ENCODE assay signal across 7 cellular contexts in genomic region chr5:94793113-94793815, GRCh38.
DNase-seq lines count a peak whose midpoint lies in the region; ATAC-seq and TF ChIP-seq lines count a peak whose summit lies in the region.

No MANE protein-coding gene starts in this region.

- no peak for TF ChIP-seq CTCF in brain microvascular endothelial cell (IDR thresholded peaks at IDR 0.05; ENCODE audit: low read depth, low read length, missing control alignments)

- H3K27me3 ChIP-seq in brain microvascular endothelial cell (replicated peaks) = no peaks in the 10 kb centered on the region

- no peaks in the 10 kb centered on the region for H3K36me3 ChIP-seq in brain microvascular endothelial cell (replicated peaks)

- no peak overlapping the region for H3K4me3 ChIP-seq in brain microvascular endothelial cell (ENCODE audit: low read depth, low read length)

- in situ Hi-C loops in brain microvascular endothelial cell (cut with HindIII; ENCODE audit: low pct_ligation_motif_present, low sequenced_read_pairs) = no loop called here

- DNase-seq in LHCN-M2 (ENCODE audit: low read depth) (peak; percentile 86), brain microvascular endothelial cell (peak; percentile 80), superior temporal gyrus (ENCODE audit: extremely low spot score) (peak; percentile 42), NCI-H187 (lab: John Stamatoyannopoulos, UW) (no peak), NCI-H345 (lab: John Stamatoyannopoulos, UW) (no peak)

- peak overlapping the region; percentile 93 for H3K27ac ChIP-seq in brain microvascular endothelial cell

- ATAC-seq in GM18499 (IDR thresholded peaks at IDR 0.05; ENCODE audit: insufficient read depth, unreplicated experiment) (peak; percentile 99), GM21723 (IDR thresholded peaks at IDR 0.05; ENCODE audit: unreplicated experiment) (peak; percentile 99)

Comparison
In these comparisons a context has a peak if more than half of its experiments do, and no peak if none do; other contexts are left out.
1. DNase-seq: peak in LHCN-M2 (single experiment), brain microvascular endothelial cell (single experiment) and superior temporal gyrus (single experiment); none in NCI-H187 (0 of 2) and NCI-H345 (single experiment).